ENCODE assay signal across 8 cellular contexts in genomic region chr12:107684990-107685359, GRCh38. TPM values are rescaled to one million over a fixed set of nuclear protein-coding genes. Genes with fewer than 3 reads are reported as not detected.
DNase-seq lines count a peak whose midpoint lies in the region; ATAC-seq, FAIRE-seq and TF ChIP-seq lines count a peak whose summit lies in the region.

No MANE protein-coding gene starts in this region.

- H3K4me2 ChIP-seq in OCI-LY3 (ENCODE audit: low read length) (peak overlapping the region; percentile 86), astrocyte (ENCODE audit: low read length) (peak overlapping the region; percentile 94)

- H4K20me1 ChIP-seq in OCI-LY3 (ENCODE audit: insufficient read depth, low read length) (no peaks in the 10 kb centered on the region), astrocyte (ENCODE audit: insufficient read depth, low read length) (peaks cover 6% of the 10 kb centered on the region)

- no peak for DNase-seq in left cardiac atrium
- no peak for DNase-seq in Right ventricle myocardium superior
- DNase-seq in astrocyte (ENCODE audit: low read depth), result no peak
- DNase-seq in kidney epithelial cell (ENCODE audit: low read depth), result no peak
- DNase-seq in stimulated activated CD4-positive, alpha-beta T cell treated with anti-CD3 and anti-CD28 coated beads, TNF-alpha, amount 100 ng/mL, for 4 hours (ENCODE audit: low read depth in 3 of 3), result peak in 2 of 3 experiments; percentile 3 to 8
- DNase-seq in effector CD8-positive, alpha-beta T cell (lab: John Stamatoyannopoulos, UW), result no peak

- peak overlapping the region; percentile 98 for H3K4me3 Mint-ChIP-seq in astrocyte (ENCODE audit: unreplicated experiment)

- H2AFZ ChIP-seq in OCI-LY3 (ENCODE audit: low read depth, low read length) (peak overlapping the region; percentile 67), astrocyte (ENCODE audit: low read depth, low read length) (peak overlapping the region; percentile 80)

- H3K36me3 ChIP-seq in OCI-LY3 (replicated peaks; ENCODE audit: low read depth, low read length), result peaks cover 8% of the 10 kb centered on the region
- peaks cover 15% of the 10 kb centered on the region for H3K36me3 ChIP-seq in astrocyte (ENCODE audit: insufficient read depth, low read length)
- H3K36me3 ChIP-seq in kidney epithelial cell (ENCODE audit: control insufficient read depth, insufficient read depth, low read length), result no peaks in the 10 kb centered on the region

- peaks cover 4% of the 10 kb centered on the region for H3K27me3 Mint-ChIP-seq in astrocyte (ENCODE audit: low read depth, unreplicated experiment)

- H3K9ac ChIP-seq in OCI-LY3 (ENCODE audit: low read length) (peak overlapping the region; percentile 74), astrocyte (ENCODE audit: low read length) (peak overlapping the region; percentile 92)

- H3K9me3 Mint-ChIP-seq in astrocyte (ENCODE audit: unreplicated experiment), result no peaks in the 10 kb centered on the region

- no peak for TF ChIP-seq CTCF in OCI-LY3 (IDR thresholded peaks at IDR 0.05; ENCODE audit: low read depth, low read length)
- no peak for TF ChIP-seq CTCF in astrocyte (IDR thresholded peaks at IDR 0.05; ENCODE audit: insufficient read depth, low read depth, low read length)
- no peak for TF ChIP-seq CTCF in kidney epithelial cell (IDR thresholded peaks at IDR 0.05; ENCODE audit: insufficient read depth, low read length, poor library complexity, severe bottlenecking)

- intact Hi-C loops in left cardiac atrium (cut with DNase I), result loop anchor here in 1 of 2 donors (5.0 kb wide), 2 partner anchors 77 to 827 kb away; partner anchors contain the start of gene PRDM4
- intact Hi-C loops in Right ventricle myocardium superior (cut with DNase I), result loop anchor here (10.0 kb wide), 1 partner anchor 830 kb away; the partner anchor contains the start of gene FICD

- H3K4me1 ChIP-seq in OCI-LY3 (ENCODE audit: low read length) (peaks cover 12% of the 10 kb centered on the region), astrocyte (ENCODE audit: insufficient read depth, low read length) (peaks cover 12% of the 10 kb centered on the region)

- H3K27ac Mint-ChIP-seq in astrocyte (ENCODE audit: unreplicated experiment), result peak overlapping the region; percentile 99

- H3K27me3 ChIP-seq in OCI-LY3 (ENCODE audit: low read depth, low read length) (no peaks in the 10 kb centered on the region), astrocyte (ENCODE audit: insufficient read depth, low read length) (peaks cover 3% of the 10 kb centered on the region), kidney epithelial cell (ENCODE audit: control insufficient read depth, insufficient read depth, low read length) (no peaks in the 10 kb centered on the region)

- no peaks in the 10 kb centered on the region for H3K9me3 ChIP-seq in OCI-LY3 (ENCODE audit: insufficient read depth, low read length)
- H3K9me3 ChIP-seq in astrocyte (ENCODE audit: insufficient read depth, low read depth, low read length), result no peaks in the 10 kb centered on the region

- H3K27ac ChIP-seq in OCI-LY3 (ENCODE audit: low read length) (peak overlapping the region; percentile 53), astrocyte (ENCODE audit: low read depth, low read length) (peak overlapping the region; percentile 85)

- H3K36me3 Mint-ChIP-seq in astrocyte (ENCODE audit: low read depth, unreplicated experiment), result no peaks in the 10 kb centered on the region

- H3K4me3 ChIP-seq in OCI-LY3 (ENCODE audit: low read length) (peak overlapping the region; percentile 94), astrocyte (ENCODE audit: insufficient read depth, low read depth, low read length) (peak overlapping the region; percentile 91), kidney epithelial cell (ENCODE audit: low read depth, low read length) (peak overlapping the region; percentile 85)

- FAIRE-seq in astrocyte (lab: Jason Lieb, UNC), result no peak

- peaks cover 23% of the 10 kb centered on the region for H3K79me2 ChIP-seq in OCI-LY3 (ENCODE audit: low read length)
- H3K79me2 ChIP-seq in astrocyte (ENCODE audit: insufficient read depth, low read length), result peaks cover 34% of the 10 kb centered on the region

- ATAC-seq in left cardiac atrium, result peak; percentile 8 to 16
- ATAC-seq in Right ventricle myocardium superior (ENCODE audit: poor library complexity), result no peak
- no peak for ATAC-seq in HG02571 (IDR thresholded peaks at IDR 0.05; ENCODE audit: unreplicated experiment)

- H3K4me1 Mint-ChIP-seq in astrocyte (ENCODE audit: low read depth, unreplicated experiment), result peaks cover 9% of the 10 kb centered on the region

RNA-seq across cellular contexts. Expression of gene PWP1, which starts 0.6 kb away (rescaled TPM):
- 10 to 100 TPM; 13.0 to 19.1 TPM for total RNA-seq in left cardiac atrium
- 9.4 TPM for total RNA-seq in Right ventricle myocardium superior
- 67.2 and 72.4 TPM in 2 replicates for total RNA-seq in astrocyte
- total RNA-seq in kidney epithelial cell, result 83.6 and 99.4 TPM in 2 replicates

Comparison
In these comparisons a context has a peak if more than half of its experiments do, and no peak if none do; other contexts are left out.
1. ATAC-seq: peak in left cardiac atrium (2 of 2); none in Right ventricle myocardium superior (single experiment) and HG02571 (single experiment).
2. DNase-seq: peak in stimulated activated CD4-positive, alpha-beta T cell treated with anti-CD3 and anti-CD28 coated beads, TNF-alpha, amount 100 ng/mL, for 4 hours (2 of 3); none in left cardiac atrium (single experiment), Right ventricle myocardium superior (single experiment), astrocyte (single experiment), kidney epithelial cell (single experiment) and effector CD8-positive, alpha-beta T cell (single experiment).
3. Peak in every context shown above with its lines, with median percentiles within 50 percentile points of each other: H3K4me3 ChIP-seq.